In the genomic region with DNA sequence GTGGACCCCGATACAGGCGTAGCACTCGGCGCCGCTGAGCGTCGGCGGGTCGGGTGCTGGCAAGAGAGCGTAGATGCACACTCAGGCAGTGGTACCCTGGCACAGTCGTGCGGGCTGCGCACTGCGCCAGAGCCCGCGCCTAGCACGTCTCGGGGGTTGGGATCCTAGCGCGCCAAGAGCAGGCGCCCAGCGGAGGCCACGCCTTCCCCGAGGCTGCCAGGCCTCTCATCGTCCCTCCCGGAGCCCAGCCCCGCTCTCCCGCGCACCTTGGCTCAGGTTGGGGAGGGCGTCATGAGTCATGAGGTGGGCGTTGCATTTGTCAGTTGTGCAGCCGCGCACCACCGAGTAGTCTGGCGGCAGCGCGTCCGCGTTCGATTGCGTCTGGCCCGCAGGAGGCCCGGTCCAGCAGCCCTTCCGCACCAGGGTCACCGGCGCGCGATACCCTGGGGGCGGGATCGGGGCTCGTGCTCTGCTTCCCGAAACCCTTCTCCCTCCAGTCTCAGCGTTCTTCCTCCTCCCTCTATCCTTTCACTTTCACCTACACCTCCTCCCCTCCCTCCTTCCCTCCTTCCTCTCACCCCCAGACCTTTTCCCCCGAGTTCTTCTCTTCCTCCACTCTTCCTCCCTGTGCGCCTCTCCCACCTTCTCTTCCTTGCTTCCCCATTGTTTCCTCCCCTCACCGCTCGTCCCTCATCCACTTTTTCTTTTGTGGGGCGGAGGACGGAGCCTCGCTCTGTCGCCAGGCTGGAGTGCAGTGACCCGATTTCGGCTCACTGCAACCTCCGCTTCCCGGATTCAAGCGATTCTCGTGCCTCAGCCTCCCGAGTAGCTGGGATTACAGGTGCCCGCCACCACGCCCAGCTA, we compare ENCODE assay signal across 8 cellular contexts. TPM values are rescaled to one million over a fixed set of nuclear protein-coding genes. Genes with fewer than 3 reads are reported as not detected.
DNase-seq lines count a peak whose midpoint lies in the region; ATAC-seq, FAIRE-seq and TF ChIP-seq lines count a peak whose summit lies in the region.

No MANE protein-coding gene starts in this region.

- peak overlapping the region; percentile 38 for H3K27ac Mint-ChIP-seq in activated T-helper 1 cell treated with anti-CD3 and anti-CD28 coated beads, Interleukin-12 subunit alpha, Interleukin-12 subunit beta, Interleukin-2, Interleukin-4 antibody, amounts not matched to agents 30 ng/mL and 10 ng/mL and 1 ng/mL, durations not matched to agents 14 hours and 24 hours and 36 hours

- FAIRE-seq in RCC 7860 (lab: Jason Lieb, UNC), result no peak

- no peak for ATAC-seq in HG03045 (IDR thresholded peaks at IDR 0.05; ENCODE audit: unreplicated experiment)

- H3K4me3 Mint-ChIP-seq in activated T-helper 1 cell treated with anti-CD3 and anti-CD28 coated beads, Interleukin-12 subunit alpha, Interleukin-12 subunit beta, Interleukin-2, Interleukin-4 antibody, amounts not matched to agents 30 ng/mL and 10 ng/mL and 1 ng/mL, durations not matched to agents 14 hours and 24 hours and 36 hours, result peak overlapping the region; percentile 72

- H3K9me3 Mint-ChIP-seq in activated T-helper 1 cell treated with anti-CD3 and anti-CD28 coated beads, Interleukin-12 subunit alpha, Interleukin-12 subunit beta, Interleukin-2, Interleukin-4 antibody, amounts not matched to agents 30 ng/mL and 10 ng/mL and 1 ng/mL, durations not matched to agents 14 hours and 24 hours and 36 hours, result peaks cover 5% of the 10 kb centered on the region

- peaks cover 2% of the 10 kb centered on the region for H3K36me3 Mint-ChIP-seq in activated T-helper 1 cell treated with anti-CD3 and anti-CD28 coated beads, Interleukin-12 subunit alpha, Interleukin-12 subunit beta, Interleukin-2, Interleukin-4 antibody, amounts not matched to agents 30 ng/mL and 10 ng/mL and 1 ng/mL, durations not matched to agents 14 hours and 24 hours and 36 hours (ENCODE audit: low read depth)

- H3K4me3 ChIP-seq in fibroblast of villous mesenchyme (ENCODE audit: low read depth, low read length), result peak overlapping the region; percentile 58

- TF ChIP-seq CTCF in fibroblast of villous mesenchyme (IDR thresholded peaks at IDR 0.05; ENCODE audit: insufficient read depth, low read depth, low read length), result no peak

- peaks cover 6% of the 10 kb centered on the region for H3K4me1 Mint-ChIP-seq in activated T-helper 1 cell treated with anti-CD3 and anti-CD28 coated beads, Interleukin-12 subunit alpha, Interleukin-12 subunit beta, Interleukin-2, Interleukin-4 antibody, amounts not matched to agents 30 ng/mL and 10 ng/mL and 1 ng/mL, durations not matched to agents 14 hours and 24 hours and 36 hours (ENCODE audit: low read depth)

- intact Hi-C loops in activated T-helper 1 cell treated with anti-CD3 and anti-CD28 coated beads, Interleukin-12 subunit alpha, Interleukin-12 subunit beta, Interleukin-2, Interleukin-4 antibody, amounts not matched to agents 30 ng/mL and 10 ng/mL and 1 ng/mL, durations not matched to agents 14 hours and 24 hours and 36 hours (cut with micrococcal nuclease), result no loop called here

- peaks cover 14% of the 10 kb centered on the region for H3K27me3 Mint-ChIP-seq in activated T-helper 1 cell treated with anti-CD3 and anti-CD28 coated beads, Interleukin-12 subunit alpha, Interleukin-12 subunit beta, Interleukin-2, Interleukin-4 antibody, amounts not matched to agents 30 ng/mL and 10 ng/mL and 1 ng/mL, durations not matched to agents 14 hours and 24 hours and 36 hours (ENCODE audit: insufficient read depth)

- DNase-seq in ELR (ENCODE audit: low read depth) (peak; percentile 35), NCI-H345 treated with DMSO at 0.1 percent for 48 hours (lab: John Stamatoyannopoulos, UW; ENCODE audit: unreplicated experiment) (peak; percentile 22), fibroblast of villous mesenchyme (ENCODE audit: low read depth) (peak; percentile 9), occipital lobe (lab: John Stamatoyannopoulos, UW) (peak; percentile 56), ureter (ENCODE audit: low spot score) (peak; percentile 76), RCC 7860 (ENCODE audit: low spot score) (no peak)
- DNase-seq in activated T-helper 1 cell treated with anti-CD3 and anti-CD28 coated beads, Interleukin-12 subunit alpha, Interleukin-12 subunit beta, Interleukin-2, Interleukin-4 antibody, amounts not matched to agents 30 ng/mL and 10 ng/mL and 1 ng/mL, durations not matched to agents 14 hours and 24 hours and 36 hours (ENCODE audit: low spot score), result peak; percentile 34

RNA-seq across cellular contexts. Expression of a gene that starts 3.5 kb away (rescaled TPM):
- total RNA-seq in activated T-helper 1 cell treated with anti-CD3 and anti-CD28 coated beads, Interleukin-12 subunit alpha, Interleukin-12 subunit beta, Interleukin-2, Interleukin-4 antibody, amounts not matched to agents 30 ng/mL and 10 ng/mL and 1 ng/mL, durations not matched to agents 14 hours and 24 hours and 36 hours, result 0.29 TPM in 1 of 2 replicates, not detected in the other
- under 0.01 and 0.43 TPM in 2 replicates for total RNA-seq in fibroblast of villous mesenchyme
- total RNA-seq in occipital lobe, result 1.6 TPM
- total RNA-seq in ureter, result 5.9 TPM

RNA-seq across cellular contexts. Expression of a gene that starts 18.0 kb away (rescaled TPM):
- 183 and 185 TPM in 2 replicates for total RNA-seq in activated T-helper 1 cell treated with anti-CD3 and anti-CD28 coated beads, Interleukin-12 subunit alpha, Interleukin-12 subunit beta, Interleukin-2, Interleukin-4 antibody, amounts not matched to agents 30 ng/mL and 10 ng/mL and 1 ng/mL, durations not matched to agents 14 hours and 24 hours and 36 hours
- total RNA-seq in fibroblast of villous mesenchyme (0.43 TPM in 1 of 2 replicates, not detected in the other), occipital lobe (0.16 TPM), ureter (69.2 TPM)

RNA-seq across cellular contexts. Expression of a gene that starts 28.3 kb away (rescaled TPM):
- 4.0 and 4.8 TPM in 2 replicates for total RNA-seq in activated T-helper 1 cell treated with anti-CD3 and anti-CD28 coated beads, Interleukin-12 subunit alpha, Interleukin-12 subunit beta, Interleukin-2, Interleukin-4 antibody, amounts not matched to agents 30 ng/mL and 10 ng/mL and 1 ng/mL, durations not matched to agents 14 hours and 24 hours and 36 hours
- 10.6 and 29.8 TPM in 2 replicates for total RNA-seq in fibroblast of villous mesenchyme
- 44.8 TPM for total RNA-seq in occipital lobe
- total RNA-seq in ureter, result 15.1 TPM

RNA-seq across cellular contexts. Expression of a gene that starts 44.0 kb away (rescaled TPM):
- total RNA-seq in activated T-helper 1 cell treated with anti-CD3 and anti-CD28 coated beads, Interleukin-12 subunit alpha, Interleukin-12 subunit beta, Interleukin-2, Interleukin-4 antibody, amounts not matched to agents 30 ng/mL and 10 ng/mL and 1 ng/mL, durations not matched to agents 14 hours and 24 hours and 36 hours, result 86.6 and 89.2 TPM in 2 replicates
- 13.0 and 14.5 TPM in 2 replicates for total RNA-seq in fibroblast of villous mesenchyme
- 6.4 TPM for total RNA-seq in occipital lobe
- 60.6 TPM for total RNA-seq in ureter

Comparison
In these comparisons a context has a peak if more than half of its experiments do, and no peak if none do; other contexts are left out.
1. RNA of a gene that starts 18.0 kb away (total RNA-seq): 183 to 185 TPM in activated T-helper 1 cell treated with anti-CD3 and anti-CD28 coated beads, Interleukin-12 subunit alpha, Interleukin-12 subunit beta, Interleukin-2, Interleukin-4 antibody, amounts not matched to agents 30 ng/mL and 10 ng/mL and 1 ng/mL, durations not matched to agents 14 hours and 24 hours and 36 hours and 69.2 TPM in ureter (single experiment); 0.43 TPM in fibroblast of villous mesenchyme and 0.16 TPM in occipital lobe (single experiment); every median in the first group is over 10 times any median in the second.